In the genomic region with DNA sequence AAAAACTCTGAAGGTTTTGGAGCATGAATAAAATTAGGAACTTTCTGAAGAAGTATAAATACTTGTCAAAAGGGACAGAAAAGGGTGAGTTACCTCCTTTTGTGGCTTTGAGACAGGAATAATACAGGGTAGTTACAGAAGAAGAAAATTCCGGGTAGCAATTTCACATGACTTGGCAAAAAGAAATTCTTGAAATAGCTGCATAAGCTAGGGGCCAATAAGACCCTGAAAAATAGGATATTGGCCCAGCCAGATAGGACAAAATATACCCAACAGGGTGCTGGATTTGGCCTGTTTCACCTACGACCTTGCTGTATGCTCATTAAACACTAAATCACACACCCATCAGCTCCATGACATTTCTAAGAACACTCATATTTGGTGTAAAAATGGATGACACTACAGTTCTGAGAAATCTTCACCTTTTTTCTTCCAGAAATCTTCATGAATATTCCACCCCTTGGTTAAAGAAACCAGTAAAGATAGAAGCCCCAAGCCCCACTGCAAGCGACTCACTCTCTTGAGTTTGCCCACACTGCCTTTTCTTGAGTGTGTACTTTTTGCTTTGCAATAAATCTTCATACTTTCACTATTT, we compare ENCODE assay signal across 2 cellular contexts.
TF ChIP-seq lines count a peak whose summit lies in the region.

No MANE protein-coding gene starts in this region.

TF ChIP-seq in H1, 55 proteins besides CTCF, POLR2A, EP300 and RAD21:
- TF ChIP-seq MAFK (IDR thresholded peaks at IDR 0.05; ENCODE audit: low read depth, low read length): no peak
- TF ChIP-seq SP4 (IDR thresholded peaks at IDR 0.05; ENCODE audit: low read length): no peak
- TF ChIP-seq EGR1 (IDR thresholded peaks at IDR 0.05; ENCODE audit: borderline replicate concordance, low read depth, low read length): no peak
- TF ChIP-seq TCF12 (IDR thresholded peaks at IDR 0.05; ENCODE audit: low read depth, low read length): no peak
- TF ChIP-seq CREB1 (IDR thresholded peaks at IDR 0.05): no peak
- no peak for TF ChIP-seq SAP30 (IDR thresholded peaks at IDR 0.05; ENCODE audit: insufficient read depth, insufficient replicate concordance, low read length)
- no peak for TF ChIP-seq JUND (IDR thresholded peaks at IDR 0.05; ENCODE audit: low read length)
- no peak for TF ChIP-seq E2F6 (IDR thresholded peaks at IDR 0.05)
- no peak for TF ChIP-seq ATF2 (IDR thresholded peaks at IDR 0.05; ENCODE audit: low read length)
- no peak for TF ChIP-seq CEBPB (IDR thresholded peaks at IDR 0.05; ENCODE audit: low read depth, low read length)
- no peak for TF ChIP-seq CBX8 (IDR thresholded peaks at IDR 0.05; ENCODE audit: borderline replicate concordance, low read depth, low read length)
- TF ChIP-seq SP1 (IDR thresholded peaks at IDR 0.05; ENCODE audit: low read depth, low read length): no peak
TF ChIP-seq in H1: peak in this region for 0.

TF ChIP-seq in HEK293T, 16 proteins besides CTCF, POLR2A, EP300 and RAD21:
- no peak for TF ChIP-seq NFRKB (IDR thresholded peaks at IDR 0.05)
